In genomic region chr1:86828024-86828423, GRCh38 we compare ENCODE assay signal across 19 cellular contexts.
"Had no signal": no experiment of that assay in that cellular context is flagged by ENCODE, and none has a peak within 500 bp of the region (broad histone marks: within the 10 kb centered on the region; RNA-seq: fewer than 3 reads in every experiment).

No MANE protein-coding gene starts in this region.

- H3K27me3 ChIP-seq: neutrophil, testis, tibial nerve, upper lobe of right lung, vagina had no signal

- H3K27ac ChIP-seq: foreskin keratinocyte, neutrophil, psoas muscle, sigmoid colon, skin epidermis, testis, tibial nerve, upper lobe of right lung, vagina had no signal

- DNase-seq: dermis blood vessel endothelial cell; foreskin keratinocyte; hippocampal formation; left colon; naive thymus-derived CD4-positive, alpha-beta T cell; nephron progenitor cell; psoas muscle; retina; sigmoid colon; stimulated activated CD4-positive, alpha-beta T cell treated with anti-CD3 and anti-CD28 coated beads, Interleukin-2, amount 100 ng/mL, for 24 hours; stimulated activated CD4-positive, alpha-beta T cell treated with anti-CD3 and anti-CD28 coated beads, Interleukin-4, amount 100 ng/mL, for 4 hours; stimulated activated naive B cell treated with anti-CD40 and anti-IgM and Interleukin-4, amounts not matched to agents 10 μg/mL and 1 μg/mL and 100 μg/mL, for 72 hours; stimulated activated naive CD8-positive, alpha-beta T cell treated with anti-CD3 and anti-CD28 coated beads, Interleukin-15, amount 100 ng/mL, for 72 hours; testis; upper lobe of right lung had no signal

- ATAC-seq: foreskin keratinocyte; left colon; naive thymus-derived CD4-positive, alpha-beta T cell; psoas muscle; stimulated activated naive B cell treated with anti-CD40 and anti-IgM and Interleukin-4, amounts not matched to agents 10 μg/mL and 1 μg/mL and 100 μg/mL, for 72 hours; stimulated activated naive CD8-positive, alpha-beta T cell treated with anti-CD3 and anti-CD28 coated beads, Interleukin-15, amount 100 ng/mL, for 72 hours; upper lobe of right lung had no signal

- H3K4me3 ChIP-seq: psoas muscle, sigmoid colon, skin epidermis, testis, tibial nerve, upper lobe of right lung, vagina had no signal

- H3K9me3 ChIP-seq: neutrophil, psoas muscle, sigmoid colon, testis, tibial nerve, upper lobe of right lung, vagina had no signal

- H3K36me3 ChIP-seq: neutrophil, sigmoid colon, tibial nerve, upper lobe of right lung, vagina had no signal

- H3K4me1 ChIP-seq: foreskin keratinocyte, psoas muscle, sigmoid colon, testis, tibial nerve, upper lobe of right lung, vagina had no signal
